Comparison of ENCODE assay signal across 14 cellular contexts in the genomic region with DNA sequence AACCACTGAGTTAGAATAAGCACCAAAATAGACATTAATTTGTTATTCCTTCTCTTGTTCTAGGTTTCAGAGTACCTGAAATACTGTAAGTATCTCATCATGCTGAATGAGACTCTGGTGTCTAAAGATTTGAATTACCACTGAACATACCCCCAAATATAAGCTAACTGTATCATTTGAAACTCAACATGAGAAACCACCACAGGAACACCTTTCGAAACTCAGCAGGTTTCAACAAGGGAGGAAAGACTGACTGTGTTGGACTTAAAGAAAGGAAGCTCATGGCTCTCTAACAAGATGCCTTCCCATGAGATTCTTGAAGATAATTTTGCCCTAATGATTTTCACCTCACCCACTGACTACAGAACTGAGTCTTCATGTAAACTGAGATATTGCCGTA.
"Had no signal": no experiment of that assay in that cellular context is flagged by ENCODE, and none has a peak within 500 bp of the region (broad histone marks: within the 10 kb centered on the region; RNA-seq: fewer than 3 reads in every experiment).

No MANE protein-coding gene starts in this region.

- H3K4me3 ChIP-seq: esophagus squamous epithelium, prostate gland, right lobe of liver, testis, upper lobe of right lung had no signal

- H3K27me3 ChIP-seq: esophagus squamous epithelium, right lobe of liver, testis, upper lobe of right lung had no signal

- ATAC-seq: activated T-cell treated with anti-CD3 and anti-CD28 coated beads, Interleukin-2, amount 50 U/mL, for 4 hours; upper lobe of right lung had no signal

- H3K27ac ChIP-seq: esophagus squamous epithelium, prostate gland, testis, upper lobe of right lung had no signal

- DNase-seq: activated CD4-positive, alpha-beta T cell treated with anti-CD3 and anti-CD28 coated beads for 1 hour; activated CD4-positive, alpha-beta T cell treated with anti-CD3 and anti-CD28 coated beads, Interleukin-2, amount 50 U/mL, for 48 hours; activated effector memory CD4-positive, alpha-beta T cell treated with anti-CD3 and anti-CD28 coated beads, Interleukin-2, amount 50 U/mL, for 16 hours; activated T-cell treated with anti-CD3 and anti-CD28 coated beads, Interleukin-2, amount 50 U/mL, for 4 hours; aorta; esophagus squamous epithelium; foreskin fibroblast; glutamatergic neuron; nephron progenitor cell; right lobe of liver; stimulated activated CD4-positive, alpha-beta T cell treated with anti-CD3 and anti-CD28 coated beads, Interleukin-12 subunit alpha, Interleukin-12 subunit beta, amount 100 ng/mL, for 4 hours; testis; upper lobe of right lung had no signal
